ENCODE assay signal across 8 cellular contexts in genomic region chr1:111030590-111030989, GRCh38.
A peak's percentile ranks its signal among the peaks of the same experiment; 100 is the strongest.
DNase-seq lines count a peak whose midpoint lies in the region; ATAC-seq lines count a peak whose summit lies in the region.

No MANE protein-coding gene starts in this region.

- no peaks in the 10 kb centered on the region for H3K36me3 Mint-ChIP-seq in activated naive CD8-positive, alpha-beta T cell treated with anti-CD3 and anti-CD28 coated beads, Interleukin-2, amount 10 ng/mL, durations not matched to agents 7 days and 5 days

- no peak overlapping the region for H3K27ac Mint-ChIP-seq in activated naive CD8-positive, alpha-beta T cell treated with anti-CD3 and anti-CD28 coated beads, Interleukin-2, amount 10 ng/mL, durations not matched to agents 7 days and 5 days

- H3K27me3 ChIP-seq in Karpas-422 (ENCODE audit: low read length): no peaks in the 10 kb centered on the region

- peaks cover 16% of the 10 kb centered on the region for H3K4me1 ChIP-seq in Karpas-422 (ENCODE audit: low read length)

- H3K9ac ChIP-seq in Karpas-422 (ENCODE audit: low read length): no peak overlapping the region

- no peaks in the 10 kb centered on the region for H3K9me3 ChIP-seq in Karpas-422 (ENCODE audit: low read length)

- no peaks in the 10 kb centered on the region for H3K36me3 ChIP-seq in Karpas-422 (ENCODE audit: insufficient read depth, low read length)

- peaks cover 9% of the 10 kb centered on the region for H3K27me3 Mint-ChIP-seq in activated naive CD8-positive, alpha-beta T cell treated with anti-CD3 and anti-CD28 coated beads, Interleukin-2, amount 10 ng/mL, durations not matched to agents 7 days and 5 days

- POLR2A ChIA-PET in activated naive CD8-positive, alpha-beta T cell treated with anti-CD3 and anti-CD28 coated beads, Interleukin-2, amount 10 ng/mL, durations not matched to agents 7 days and 5 days (lab: Charles Lee): no interaction called here

- no peaks in the 10 kb centered on the region for H3K9me3 Mint-ChIP-seq in activated naive CD8-positive, alpha-beta T cell treated with anti-CD3 and anti-CD28 coated beads, Interleukin-2, amount 10 ng/mL, durations not matched to agents 7 days and 5 days

- no peak overlapping the region for H3K4me3 Mint-ChIP-seq in activated naive CD8-positive, alpha-beta T cell treated with anti-CD3 and anti-CD28 coated beads, Interleukin-2, amount 10 ng/mL, durations not matched to agents 7 days and 5 days

- H3K4me3 ChIP-seq in Karpas-422 (ENCODE audit: low read length): no peak overlapping the region

- peak; percentile 63 for ATAC-seq in activated naive CD8-positive, alpha-beta T cell treated with anti-CD3 and anti-CD28 coated beads, Interleukin-2, amount 10 ng/mL, durations not matched to agents 7 days and 5 days (ENCODE audit: low read depth)
- ATAC-seq in HG03175 (IDR thresholded peaks at IDR 0.05; ENCODE audit: unreplicated experiment): no peak

- no peaks in the 10 kb centered on the region for H4K20me1 ChIP-seq in Karpas-422 (ENCODE audit: insufficient read depth, low read depth, low read length)

- no peaks in the 10 kb centered on the region for H3K9me2 ChIP-seq in Karpas-422 (replicated peaks; ENCODE audit: insufficient read depth, low read length)

- H3K27ac ChIP-seq in Karpas-422 (ENCODE audit: low read length): no peak overlapping the region

- no peaks in the 10 kb centered on the region for H3K79me2 ChIP-seq in Karpas-422 (ENCODE audit: low read length)

- peaks cover 2% of the 10 kb centered on the region for H3K4me1 Mint-ChIP-seq in activated naive CD8-positive, alpha-beta T cell treated with anti-CD3 and anti-CD28 coated beads, Interleukin-2, amount 10 ng/mL, durations not matched to agents 7 days and 5 days

- H3K4me2 ChIP-seq in Karpas-422 (ENCODE audit: low read depth, low read length, poor library complexity, severe bottlenecking): no peak overlapping the region

- DNase-seq in NCI-H2227 (lab: John Stamatoyannopoulos, UW; ENCODE audit: unreplicated experiment) (peak; percentile 60), NCI-H2227 treated with DMSO at 0.1 percent for 48 hours (lab: John Stamatoyannopoulos, UW) (no peak), Karpas-422 (peak; percentile 91), SHP77 (lab: John Stamatoyannopoulos, UW) (peak; percentile 39 to 69), iris pigment epithelial cell (ENCODE audit: low read depth) (peak; percentile 68)
- DNase-seq in activated naive CD8-positive, alpha-beta T cell treated with anti-CD3 and anti-CD28 coated beads, Interleukin-2, amount 10 ng/mL, durations not matched to agents 7 days and 5 days: no peak
- peak in 2 of 3 donors; percentile 1 to 7 for DNase-seq in stimulated activated CD4-positive, alpha-beta T cell treated with anti-CD3 and anti-CD28 coated beads, TNF-alpha, amount 100 ng/mL, for 1 hour (ENCODE audit: low read depth in 3 of 3, low spot score in 1 of 3)

- H2AFZ ChIP-seq in Karpas-422 (ENCODE audit: low read length): no peak overlapping the region

Comparison
In these comparisons a context has a peak if more than half of its experiments do, and no peak if none do; other contexts are left out.
1. DNase-seq: peak in NCI-H2227 (single experiment), Karpas-422 (single experiment), SHP77 (2 of 2), iris pigment epithelial cell (single experiment) and stimulated activated CD4-positive, alpha-beta T cell treated with anti-CD3 and anti-CD28 coated beads, TNF-alpha, amount 100 ng/mL, for 1 hour (2 of 3); none in NCI-H2227 treated with DMSO at 0.1 percent for 48 hours (single experiment) and activated naive CD8-positive, alpha-beta T cell treated with anti-CD3 and anti-CD28 coated beads, Interleukin-2, amount 10 ng/mL, durations not matched to agents 7 days and 5 days (single experiment).